ENCODE assay signal across 10 cellular contexts in genomic region chr12:124458220-124458991, GRCh38.
DNase-seq lines count a peak whose midpoint lies in the region; ATAC-seq and TF ChIP-seq lines count a peak whose summit lies in the region.
"Had no signal": no experiment of that assay in that cellular context is flagged by ENCODE, and none has a peak within 500 bp of the region (broad histone marks: within the 10 kb centered on the region; RNA-seq: fewer than 3 reads in every experiment).

No MANE protein-coding gene starts in this region.

- DNase-seq in T-helper 2 cell treated with Interferon-gamma antibody and Interleukin-4, amounts not matched to agents 5 μg/mL and 100 μg/mL, for 36 hours (ENCODE audit: low spot score) = no peak
- DNase-seq in T-helper 2 cell = no peak
- no peak for DNase-seq in central memory CD8-positive, alpha-beta T cell (ENCODE audit: low spot score in 2 of 2)
- DNase-seq in naive B cell = no peak
- no peak for DNase-seq in tibial nerve (ENCODE audit: low spot score in 2 of 2)
- DNase-seq in NCI-H2081 treated with DMSO at 0.1 percent for 48 hours (lab: John Stamatoyannopoulos, UW) = no peak
- no peak for DNase-seq in SIG-M5 treated with dmso at 0.1 percent for 504 hours (lab: John Stamatoyannopoulos, UW; ENCODE audit: unreplicated experiment)
- DNase-seq in stimulated activated CD4-positive, alpha-beta T cell treated with anti-CD3 and anti-CD28 coated beads, Interleukin-15, amount 100 ng/mL, for 24 hours = no peak
- DNase-seq: brain microvascular endothelial cell, PC-3 had no signal

- no peaks in the 10 kb centered on the region for H3K27me3 Mint-ChIP-seq in T-helper 2 cell treated with Interferon-gamma antibody and Interleukin-4, amounts not matched to agents 5 μg/mL and 100 μg/mL, for 36 hours (ENCODE audit: low read depth)
- H3K27me3 Mint-ChIP-seq in central memory CD8-positive, alpha-beta T cell = no peaks in the 10 kb centered on the region
- no peaks in the 10 kb centered on the region for H3K27me3 Mint-ChIP-seq in naive B cell

- ATAC-seq in central memory CD8-positive, alpha-beta T cell (replicated peaks; ENCODE audit: extremely low read depth, poor library complexity, severe bottlenecking) = no peak
- no peak for ATAC-seq in naive B cell (ENCODE audit: low read depth in 2 of 2)
- ATAC-seq: PC-3 had no signal

- peaks cover 32% of the 10 kb centered on the region for H3K4me1 Mint-ChIP-seq in T-helper 2 cell treated with Interferon-gamma antibody and Interleukin-4, amounts not matched to agents 5 μg/mL and 100 μg/mL, for 36 hours (ENCODE audit: low read depth)
- H3K4me1 Mint-ChIP-seq in central memory CD8-positive, alpha-beta T cell = peaks cover 67% of the 10 kb centered on the region
- peaks cover 48 to 60% (median 54%) of the 10 kb centered on the region in 3 donors for H3K4me1 Mint-ChIP-seq in naive B cell

- peaks cover 0 to 66% (median 0%) of the 10 kb centered on the region in 3 donors for H3K36me3 ChIP-seq in tibial nerve

- peaks cover 3 to 64% (median 46%) of the 10 kb centered on the region in 4 donors for H3K4me1 ChIP-seq in tibial nerve

- H3K27me3 ChIP-seq in tibial nerve = no peaks in the 10 kb centered on the region
- H3K27me3 ChIP-seq: brain microvascular endothelial cell had no signal

- peaks cover 34% of the 10 kb centered on the region for H3K36me3 Mint-ChIP-seq in T-helper 2 cell treated with Interferon-gamma antibody and Interleukin-4, amounts not matched to agents 5 μg/mL and 100 μg/mL, for 36 hours (ENCODE audit: low read depth)
- H3K36me3 Mint-ChIP-seq in central memory CD8-positive, alpha-beta T cell (ENCODE audit: insufficient read depth) = peaks cover 15% of the 10 kb centered on the region
- H3K36me3 Mint-ChIP-seq in naive B cell = peaks cover 0 to 17% of the 10 kb centered on the region in 2 donors

- H3K9me3 ChIP-seq in tibial nerve = no peaks in the 10 kb centered on the region

- no peak for TF ChIP-seq POLR2A in tibial nerve (IDR thresholded peaks at IDR 0.05)

- 72 to 81% methylated on average over 14 to 20 of the region's 20 CpGs for WGBS in tibial nerve, 2 donors

- H3K27ac ChIP-seq in tibial nerve = peak overlapping the region; percentile 72 to 92 (median 86)
- H3K27ac ChIP-seq: brain microvascular endothelial cell had no signal

- TF ChIP-seq EP300 in tibial nerve (IDR thresholded peaks at IDR 0.05) = no peak

- no peaks in the 10 kb centered on the region for H3K9me3 Mint-ChIP-seq in T-helper 2 cell treated with Interferon-gamma antibody and Interleukin-4, amounts not matched to agents 5 μg/mL and 100 μg/mL, for 36 hours
- no peaks in the 10 kb centered on the region for H3K9me3 Mint-ChIP-seq in central memory CD8-positive, alpha-beta T cell
- H3K9me3 Mint-ChIP-seq in naive B cell = peaks cover 0 to 3% (median 0%) of the 10 kb centered on the region in 7 donors

- no peak overlapping the region for H3K4me3 ChIP-seq in tibial nerve

- no peak for TF ChIP-seq CTCF in tibial nerve (IDR thresholded peaks at IDR 0.05)

- H3K4me3 Mint-ChIP-seq in T-helper 2 cell treated with Interferon-gamma antibody and Interleukin-4, amounts not matched to agents 5 μg/mL and 100 μg/mL, for 36 hours = no peak overlapping the region
- peak overlapping the region; percentile 87 for H3K4me3 Mint-ChIP-seq in central memory CD8-positive, alpha-beta T cell
- peak overlapping the region in 4 of 8 donors; percentile 5 to 87 (median 44) for H3K4me3 Mint-ChIP-seq in naive B cell

- peak overlapping the region; percentile 26 for H3K27ac Mint-ChIP-seq in T-helper 2 cell treated with Interferon-gamma antibody and Interleukin-4, amounts not matched to agents 5 μg/mL and 100 μg/mL, for 36 hours
- H3K27ac Mint-ChIP-seq in central memory CD8-positive, alpha-beta T cell (ENCODE audit: low read depth) = peak overlapping the region; percentile 88
- H3K27ac Mint-ChIP-seq in naive B cell = peak overlapping the region in 5 of 6 donors; percentile 32 to 91 (median 54)

Comparison
In these comparisons a context has a peak if more than half of its experiments do, and no peak if none do; other contexts are left out.
1. H3K27ac Mint-ChIP-seq: peak in every context shown above with its lines; median percentile 88 in central memory CD8-positive, alpha-beta T cell; 54 in naive B cell; 26 in T-helper 2 cell treated with Interferon-gamma antibody and Interleukin-4, amounts not matched to agents 5 μg/mL and 100 μg/mL, for 36 hours.